24 cellular contexts compared by ENCODE assay signal in the genomic region with DNA sequence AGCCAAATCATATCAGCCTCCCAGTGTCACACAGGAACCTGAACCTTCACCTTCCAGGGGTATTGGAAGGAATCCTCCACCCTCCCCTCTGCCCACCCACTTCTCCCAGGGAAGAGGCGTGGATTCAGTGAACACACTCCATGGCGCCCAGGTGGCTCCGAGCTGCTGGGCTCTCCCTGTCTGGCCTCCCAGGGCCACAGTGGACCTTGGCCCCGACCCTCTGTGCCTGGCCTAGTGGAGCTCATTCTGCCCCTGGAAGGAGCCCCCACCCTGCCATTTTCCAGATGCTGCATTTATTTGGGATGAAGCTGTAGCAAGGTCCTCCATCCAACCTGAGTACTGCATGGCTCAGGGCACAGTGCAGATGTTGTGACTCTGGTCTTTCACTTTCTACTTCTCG.
"Had no signal": no experiment of that assay in that cellular context is flagged by ENCODE, and none has a peak within 500 bp of the region (broad histone marks: within the 10 kb centered on the region; RNA-seq: fewer than 3 reads in every experiment).

No MANE protein-coding gene starts in this region.

- H3K4me1 ChIP-seq: colonic mucosa, gastrocnemius medialis, prostate gland, right atrium auricular region, transverse colon had no signal

- DNase-seq: colonic mucosa; effector CD8-positive, alpha-beta T cell; endodermal cell; foreskin fibroblast; gastrocnemius medialis; kidney; left lung; mesenchymal stem cell; naive thymus-derived CD8-positive, alpha-beta T cell; nephron progenitor cell; nucleus accumbens; stimulated activated CD4-positive, alpha-beta T cell treated with anti-CD3 and anti-CD28 coated beads, Interleukin-12 subunit alpha, Interleukin-12 subunit beta, amount 100 ng/mL, for 4 hours; stimulated activated CD4-positive, alpha-beta T cell treated with anti-CD3 and anti-CD28 coated beads, Interleukin-1b, Interleukin-23, amount 100 ng/mL, for 48 hours; stimulated activated CD4-positive, alpha-beta T cell treated with anti-CD3 and anti-CD28 coated beads, Interleukin-4, amount 100 ng/mL, for 1 hour; stimulated activated naive CD4-positive, alpha-beta T cell treated with Interleukin-2 at 50 U/mL for 16 hours; transverse colon had no signal

- H3K27me3 ChIP-seq: colonic mucosa, right atrium auricular region had no signal

- H3K4me1 Mint-ChIP-seq: endodermal cell had no signal

- H3K9me3 Mint-ChIP-seq: dendritic cell treated with granulocyte-macrophage colony-stimulating factor and Interleukin-4, amounts not matched to agents 40 ng/mL and 50 ng/mL, for 4 days; endodermal cell; naive thymus-derived CD8-positive, alpha-beta T cell had no signal

- H3K4me2 ChIP-seq: smooth muscle cell had no signal

- H3K27ac Mint-ChIP-seq: dendritic cell treated with granulocyte-macrophage colony-stimulating factor and Interleukin-4, amounts not matched to agents 40 ng/mL and 50 ng/mL, for 4 days; endodermal cell; naive thymus-derived CD8-positive, alpha-beta T cell; nephron progenitor cell; stimulated activated effector memory CD8-positive, alpha-beta T cell treated with anti-CD3 and anti-CD28 coated beads, Interleukin-12 subunit alpha, Interleukin-12 subunit beta, amount 100 ng/mL, for 72 hours had no signal

- H3K27ac ChIP-seq: colonic mucosa, epithelial cell of prostate, gastrocnemius medialis, left lung, prostate gland, right atrium auricular region, thoracic aorta, transverse colon had no signal

- ATAC-seq: esophagus mucosa; gastrocnemius medialis; left lung; naive thymus-derived CD8-positive, alpha-beta T cell; stimulated activated effector memory CD8-positive, alpha-beta T cell treated with anti-CD3 and anti-CD28 coated beads, Interleukin-12 subunit alpha, Interleukin-12 subunit beta, amount 100 ng/mL, for 72 hours had no signal

- H3K4me3 Mint-ChIP-seq: dendritic cell treated with granulocyte-macrophage colony-stimulating factor and Interleukin-4, amounts not matched to agents 40 ng/mL and 50 ng/mL, for 4 days; endodermal cell; naive thymus-derived CD8-positive, alpha-beta T cell; nephron progenitor cell; stimulated activated effector memory CD8-positive, alpha-beta T cell treated with anti-CD3 and anti-CD28 coated beads, Interleukin-12 subunit alpha, Interleukin-12 subunit beta, amount 100 ng/mL, for 72 hours had no signal

- H3K36me3 ChIP-seq: colonic mucosa, gastrocnemius medialis, left lung, prostate gland, right atrium auricular region, thoracic aorta, transverse colon had no signal

- H3K4me3 ChIP-seq: colonic mucosa, gastrocnemius medialis, left lung, prostate gland, right atrium auricular region, smooth muscle cell, thoracic aorta, transverse colon had no signal

- H3K36me3 Mint-ChIP-seq: naive thymus-derived CD8-positive, alpha-beta T cell had no signal

- H3K9me3 ChIP-seq: colonic mucosa, gastrocnemius medialis, left lung, prostate gland, right atrium auricular region, thoracic aorta, transverse colon had no signal
